In genomic region chr15:39807791-39808190, GRCh38 we compare ENCODE assay signal across 22 cellular contexts.
"Had no signal": no experiment of that assay in that cellular context is flagged by ENCODE, and none has a peak within 500 bp of the region (broad histone marks: within the 10 kb centered on the region; RNA-seq: fewer than 3 reads in every experiment).

No MANE protein-coding gene starts in this region.

- H3K4me3 ChIP-seq: dorsolateral prefrontal cortex, heart left ventricle, lung, psoas muscle, spleen had no signal

- H3K4me1 Mint-ChIP-seq: naive thymus-derived CD4-positive, alpha-beta T cell; stimulated activated memory B cell treated with anti-CD40 and anti-IgM and Interleukin-4, amounts not matched to agents 10 μg/mL and 1 μg/mL and 100 μg/mL, for 72 hours; stimulated activated naive CD8-positive, alpha-beta T cell treated with anti-CD3 and anti-CD28 coated beads, Interleukin-15, amount 100 ng/mL, for 72 hours had no signal

- H3K27ac Mint-ChIP-seq: naive thymus-derived CD4-positive, alpha-beta T cell; nephron progenitor cell; stimulated activated memory B cell treated with anti-CD40 and anti-IgM and Interleukin-4, amounts not matched to agents 10 μg/mL and 1 μg/mL and 100 μg/mL, for 72 hours; stimulated activated naive CD8-positive, alpha-beta T cell treated with anti-CD3 and anti-CD28 coated beads, Interleukin-15, amount 100 ng/mL, for 72 hours had no signal

- H3K27me3 ChIP-seq: dorsolateral prefrontal cortex, heart left ventricle had no signal

- H3K4me3 Mint-ChIP-seq: naive thymus-derived CD4-positive, alpha-beta T cell; nephron progenitor cell; stimulated activated memory B cell treated with anti-CD40 and anti-IgM and Interleukin-4, amounts not matched to agents 10 μg/mL and 1 μg/mL and 100 μg/mL, for 72 hours; stimulated activated naive CD8-positive, alpha-beta T cell treated with anti-CD3 and anti-CD28 coated beads, Interleukin-15, amount 100 ng/mL, for 72 hours had no signal

- H3K4me1 ChIP-seq: heart left ventricle, psoas muscle, spleen had no signal

- H3K36me3 Mint-ChIP-seq: naive thymus-derived CD4-positive, alpha-beta T cell; stimulated activated memory B cell treated with anti-CD40 and anti-IgM and Interleukin-4, amounts not matched to agents 10 μg/mL and 1 μg/mL and 100 μg/mL, for 72 hours had no signal

- H3K27ac ChIP-seq: dorsolateral prefrontal cortex, heart left ventricle, psoas muscle, spleen had no signal

- H3K9me3 Mint-ChIP-seq: nephron progenitor cell; stimulated activated memory B cell treated with anti-CD40 and anti-IgM and Interleukin-4, amounts not matched to agents 10 μg/mL and 1 μg/mL and 100 μg/mL, for 72 hours; stimulated activated naive CD8-positive, alpha-beta T cell treated with anti-CD3 and anti-CD28 coated beads, Interleukin-15, amount 100 ng/mL, for 72 hours had no signal

- ATAC-seq: heart left ventricle; left colon; left ventricle myocardium superior; naive thymus-derived CD4-positive, alpha-beta T cell; psoas muscle; sciatic nerve; stimulated activated memory B cell treated with anti-CD40 and anti-IgM and Interleukin-4, amounts not matched to agents 10 μg/mL and 1 μg/mL and 100 μg/mL, for 72 hours; stimulated activated naive CD8-positive, alpha-beta T cell treated with anti-CD3 and anti-CD28 coated beads, Interleukin-15, amount 100 ng/mL, for 72 hours had no signal

- H3K36me3 ChIP-seq: heart left ventricle, spleen had no signal

- H3K9me3 ChIP-seq: heart left ventricle, psoas muscle, spleen had no signal

- DNase-seq: cortex of kidney; dorsolateral prefrontal cortex; effector CD8-positive, alpha-beta T cell; foreskin melanocyte; heart left ventricle; hippocampal formation; left colon; left ventricle myocardium superior; mesenchymal stem cell; naive thymus-derived CD4-positive, alpha-beta T cell; nephron progenitor cell; psoas muscle; retina; spleen; stimulated activated CD4-positive, alpha-beta T cell treated with anti-CD3 and anti-CD28 coated beads, Interleukin-15, amount 100 ng/mL, for 24 hours; stimulated activated CD4-positive, alpha-beta T cell treated with anti-CD3 and anti-CD28 coated beads, Interleukin-1b, Interleukin-23, amount 100 ng/mL, for 48 hours; stimulated activated CD4-positive, alpha-beta T cell treated with anti-CD3 and anti-CD28 coated beads, Interleukin-4, amount 100 ng/mL, for 24 hours; stimulated activated naive CD8-positive, alpha-beta T cell treated with anti-CD3 and anti-CD28 coated beads, Interleukin-15, amount 100 ng/mL, for 72 hours; trophoblast cell had no signal
